Comparison of ENCODE assay signal across 1 cellular context in genomic region chr19:19320362-19321142, GRCh38.
A peak's percentile ranks its signal among the peaks of the same experiment; 100 is the strongest.
TF ChIP-seq lines count a peak whose summit lies in the region.

A gene with protein sequence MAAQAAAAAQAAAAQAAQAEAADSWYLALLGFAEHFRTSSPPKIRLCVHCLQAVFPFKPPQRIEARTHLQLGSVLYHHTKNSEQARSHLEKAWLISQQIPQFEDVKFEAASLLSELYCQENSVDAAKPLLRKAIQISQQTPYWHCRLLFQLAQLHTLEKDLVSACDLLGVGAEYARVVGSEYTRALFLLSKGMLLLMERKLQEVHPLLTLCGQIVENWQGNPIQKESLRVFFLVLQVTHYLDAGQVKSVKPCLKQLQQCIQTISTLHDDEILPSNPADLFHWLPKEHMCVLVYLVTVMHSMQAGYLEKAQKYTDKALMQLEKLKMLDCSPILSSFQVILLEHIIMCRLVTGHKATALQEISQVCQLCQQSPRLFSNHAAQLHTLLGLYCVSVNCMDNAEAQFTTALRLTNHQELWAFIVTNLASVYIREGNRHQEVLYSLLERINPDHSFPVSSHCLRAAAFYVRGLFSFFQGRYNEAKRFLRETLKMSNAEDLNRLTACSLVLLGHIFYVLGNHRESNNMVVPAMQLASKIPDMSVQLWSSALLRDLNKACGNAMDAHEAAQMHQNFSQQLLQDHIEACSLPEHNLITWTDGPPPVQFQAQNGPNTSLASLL (plus strand): TSS chr19:19320829. CDS start chr19:19320860, 31 bp downstream.
SUGP1 (minus strand) TSS chr19:19320509; CDS start chr19:19320496, 13 bp downstream.

TF ChIP-seq in HEK293, 187 proteins besides CTCF, POLR2A, EP300 and RAD21 (continued from another document):
- TF ChIP-seq ZNF639 (tag by site-specific recombination; IDR thresholded peaks at IDR 0.05) (no peak), YY2 (tag by site-specific recombination; IDR thresholded peaks at IDR 0.05) (peak; percentile 89), ZNF302 (tag by site-specific recombination; IDR thresholded peaks at IDR 0.05; ENCODE audit: low read depth) (no peak), ZNF658 (tag by site-specific recombination; IDR thresholded peaks at IDR 0.05) (no peak), ZNF544 (tag by site-specific recombination; IDR thresholded peaks at IDR 0.05) (no peak), ZNF791 (tag by site-specific recombination; IDR thresholded peaks at IDR 0.05) (no peak), ZNF350 (tag by site-specific recombination; IDR thresholded peaks at IDR 0.05) (no peak), ZNF660 (tag by site-specific recombination; IDR thresholded peaks at IDR 0.05) (peak; percentile 44; the same call in 1 of the 2 replicates), ZNF404 (tag by site-specific recombination; IDR thresholded peaks at IDR 0.05) (no peak), ZNF558 (tag by site-specific recombination; IDR thresholded peaks at IDR 0.05) (no peak), HOXA7 (CRISPR knock-in tag; IDR thresholded peaks at IDR 0.05; ENCODE audit: borderline replicate concordance) (no peak), ZNF707 (tag by site-specific recombination; IDR thresholded peaks at IDR 0.05) (no peak), MEIS1 (CRISPR knock-in tag; IDR thresholded peaks at IDR 0.05; ENCODE audit: borderline replicate concordance) (no peak), ZNF548 (tag by site-specific recombination; IDR thresholded peaks at IDR 0.05) (no peak), ZNF555 (tag by site-specific recombination; conservative IDR thresholded peaks at IDR 0.05) (no peak), ZNF133 (tag by site-specific recombination; IDR thresholded peaks at IDR 0.05) (0 out of 2 replicates have a peak, but pooled peaks have one; percentile 14), ZNF324 (tag by site-specific recombination; IDR thresholded peaks at IDR 0.05) (no peak), YY1 (tag by site-specific recombination; IDR thresholded peaks at IDR 0.05) (peak; percentile 91), KLF1 (tag by site-specific recombination; IDR thresholded peaks at IDR 0.05) (no peak), ZNF311 (tag by site-specific recombination; IDR thresholded peaks at IDR 0.05; ENCODE audit: borderline replicate concordance) (no peak), ZNF510 (tag by site-specific recombination; IDR thresholded peaks at IDR 0.05; ENCODE audit: insufficient replicate concordance) (no peak), ZNF184 (tag by site-specific recombination; IDR thresholded peaks at IDR 0.05) (no peak), ZNF837 (tag by site-specific recombination; IDR thresholded peaks at IDR 0.05) (no peak), SETDB1 (IDR thresholded peaks at IDR 0.05; ENCODE audit: insufficient read length, low read length) (no peak), ZNF621 (tag by site-specific recombination; IDR thresholded peaks at IDR 0.05) (no peak), KLF8 (tag by site-specific recombination; IDR thresholded peaks at IDR 0.05) (peak; percentile 51; the same call in 1 of the 2 replicates), IKZF3 (tag by site-specific recombination; IDR thresholded peaks at IDR 0.05) (no peak), SCRT1 (tag by site-specific recombination; IDR thresholded peaks at IDR 0.05; ENCODE audit: borderline replicate concordance) (no peak), ZNF140 (tag by site-specific recombination; IDR thresholded peaks at IDR 0.05) (no peak), ZNF580 (tag by site-specific recombination; IDR thresholded peaks at IDR 0.05) (no peak), ZNF274 (IDR thresholded peaks at IDR 0.05; ENCODE audit: low read length) (no peak), ZNF274 (tag by site-specific recombination; IDR thresholded peaks at IDR 0.05; ENCODE audit: borderline replicate concordance) (no peak), AEBP2 (tag by site-specific recombination; IDR thresholded peaks at IDR 0.05; ENCODE audit: borderline replicate concordance) (no peak), ZNF626 (tag by site-specific recombination; IDR thresholded peaks at IDR 0.05) (no peak), ZNF214 (tag by site-specific recombination; IDR thresholded peaks at IDR 0.05; ENCODE audit: borderline replicate concordance) (no peak), ZNF398 (tag by site-specific recombination; IDR thresholded peaks at IDR 0.05) (no peak), ZNF610 (tag by site-specific recombination; IDR thresholded peaks at IDR 0.05; ENCODE audit: borderline replicate concordance) (no peak)
- TF ChIP-seq, protein P1, sequence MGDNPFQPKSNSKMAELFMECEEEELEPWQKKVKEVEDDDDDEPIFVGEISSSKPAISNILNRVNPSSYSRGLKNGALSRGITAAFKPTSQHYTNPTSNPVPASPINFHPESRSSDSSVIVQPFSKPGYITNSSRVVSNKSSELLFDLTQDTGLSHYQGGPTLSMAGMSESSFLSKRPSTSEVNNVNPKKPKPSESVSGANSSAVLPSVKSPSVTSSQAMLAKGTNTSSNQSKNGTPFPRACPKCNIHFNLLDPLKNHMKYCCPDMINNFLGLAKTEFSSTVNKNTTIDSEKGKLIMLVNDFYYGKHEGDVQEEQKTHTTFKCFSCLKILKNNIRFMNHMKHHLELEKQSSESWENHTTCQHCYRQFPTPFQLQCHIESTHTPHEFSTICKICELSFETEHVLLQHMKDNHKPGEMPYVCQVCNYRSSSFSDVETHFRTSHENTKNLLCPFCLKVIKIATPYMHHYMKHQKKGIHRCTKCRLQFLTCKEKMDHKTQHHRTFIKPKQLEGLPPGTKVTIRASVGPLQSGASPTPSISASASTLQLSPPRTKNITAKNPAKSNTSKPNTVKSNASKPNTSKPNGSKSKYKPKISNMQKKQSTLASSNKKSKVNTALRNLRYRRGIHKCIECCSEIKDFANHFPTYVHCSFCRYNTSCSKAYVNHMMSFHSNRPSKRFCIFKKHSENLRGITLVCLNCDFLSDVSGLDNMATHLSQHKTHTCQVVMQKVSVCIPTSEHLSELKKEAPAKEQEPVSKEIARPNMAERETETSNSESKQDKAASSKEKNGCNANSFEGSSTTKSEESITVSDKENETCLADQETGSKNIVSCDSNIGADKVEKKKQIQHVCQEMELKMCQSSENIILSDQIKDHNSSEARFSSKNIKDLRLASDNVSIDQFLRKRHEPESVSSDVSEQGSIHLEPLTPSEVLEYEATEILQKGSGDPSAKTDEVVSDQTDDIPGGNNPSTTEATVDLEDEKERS (tag by site-specific recombination; IDR thresholded peaks at IDR 0.05), result no peak
- TF ChIP-seq, protein P2, sequence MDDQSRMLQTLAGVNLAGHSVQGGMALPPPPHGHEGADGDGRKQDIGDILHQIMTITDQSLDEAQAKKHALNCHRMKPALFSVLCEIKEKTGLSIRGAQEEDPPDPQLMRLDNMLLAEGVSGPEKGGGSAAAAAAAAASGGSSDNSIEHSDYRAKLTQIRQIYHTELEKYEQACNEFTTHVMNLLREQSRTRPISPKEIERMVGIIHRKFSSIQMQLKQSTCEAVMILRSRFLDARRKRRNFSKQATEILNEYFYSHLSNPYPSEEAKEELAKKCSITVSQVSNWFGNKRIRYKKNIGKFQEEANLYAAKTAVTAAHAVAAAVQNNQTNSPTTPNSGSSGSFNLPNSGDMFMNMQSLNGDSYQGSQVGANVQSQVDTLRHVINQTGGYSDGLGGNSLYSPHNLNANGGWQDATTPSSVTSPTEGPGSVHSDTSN (CRISPR knock-in tag; IDR thresholded peaks at IDR 0.05), result peak; percentile 78; the same call in 1 of the 2 replicates
